Comparison of ENCODE assay signal across 8 cellular contexts in the genomic region with DNA sequence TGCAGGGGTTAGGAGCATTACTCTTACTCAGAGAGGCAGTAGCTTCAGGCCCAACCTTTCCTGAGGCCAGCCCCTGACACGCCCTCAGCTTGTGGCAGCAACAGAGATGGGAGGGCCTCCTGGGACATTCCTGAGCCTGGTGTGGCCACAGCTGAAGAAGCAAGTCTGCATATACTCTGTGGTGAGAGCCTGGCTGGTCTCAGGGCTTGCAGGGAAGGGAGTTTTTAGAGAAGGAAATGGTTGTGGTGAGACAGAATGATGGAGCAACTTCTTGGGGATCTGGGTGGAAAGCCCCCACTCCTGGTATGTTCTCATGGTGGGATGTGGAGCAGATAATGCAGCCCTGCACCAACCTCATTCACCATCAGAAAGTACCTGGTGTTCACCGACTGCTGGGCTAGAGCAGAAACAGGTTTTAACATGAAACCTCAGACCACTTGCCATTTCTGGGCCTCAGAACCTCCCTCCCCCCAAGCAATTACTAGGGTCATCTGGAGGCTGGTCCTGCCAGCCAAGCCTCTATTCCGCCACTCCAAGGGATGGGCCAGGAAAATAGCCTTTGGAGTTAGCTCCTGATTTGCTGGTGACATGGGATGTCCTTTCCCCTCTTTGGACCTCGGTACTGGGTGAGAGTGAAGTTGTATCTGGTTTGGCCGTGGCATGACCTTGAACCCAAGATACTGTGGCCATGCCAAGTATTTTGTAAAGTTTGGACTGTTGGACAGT. TPM values are rescaled to one million over a fixed set of nuclear protein-coding genes. Genes with fewer than 3 reads are reported as not detected.
DNase-seq lines count a peak whose midpoint lies in the region; ATAC-seq and TF ChIP-seq lines count a peak whose summit lies in the region.

No MANE protein-coding gene starts in this region.

- no peak overlapping the region for H2BK5ac ChIP-seq in trophoblast cell (ENCODE audit: low read depth, low read length, poor library complexity)

- peak; percentile 89 for DNase-seq in ACHN
- DNase-seq in NCI-H226, result peak; percentile 100
- peak; percentile 23 for DNase-seq in activated T-cell treated with anti-CD3 and anti-CD28 coated beads, Interleukin-2, amount 50 U/mL, for 1 hour
- DNase-seq in fibroblast of villous mesenchyme (ENCODE audit: low read depth), result peak; percentile 97
- DNase-seq in trophoblast cell, result peak; percentile 88 to 93
- no peak for DNase-seq in DMS114 treated with DMSO at 0.1 percent for 48 hours (lab: John Stamatoyannopoulos, UW; ENCODE audit: unreplicated experiment)

- peak overlapping the region; percentile 7 for H3K27ac ChIP-seq in trophoblast cell (ENCODE audit: low read depth, low read length)

- H3K79me1 ChIP-seq in trophoblast cell (ENCODE audit: low read length), result peaks cover 9% of the 10 kb centered on the region

- H4K8ac ChIP-seq in trophoblast cell (ENCODE audit: low read depth, low read length), result no peak overlapping the region

- no peak for TF ChIP-seq CTCF in fibroblast of villous mesenchyme (IDR thresholded peaks at IDR 0.05; ENCODE audit: insufficient read depth, low read depth, low read length)

- H3K9ac ChIP-seq in trophoblast cell (ENCODE audit: low read length), result no peak overlapping the region

- H3K4me3 ChIP-seq in fibroblast of villous mesenchyme (ENCODE audit: low read depth, low read length) (no peak overlapping the region), trophoblast cell (ENCODE audit: low read depth, low read length) (no peak overlapping the region)

- H3K9me3 ChIP-seq in trophoblast cell (ENCODE audit: insufficient read depth, low read depth, low read length), result no peaks in the 10 kb centered on the region

- no peak overlapping the region for H2AFZ ChIP-seq in trophoblast cell (ENCODE audit: insufficient read depth, low read length, poor library complexity)

- no peak overlapping the region for H4K12ac ChIP-seq in trophoblast cell (ENCODE audit: low read depth, low read length)

- H3K14ac ChIP-seq in trophoblast cell (ENCODE audit: low read length), result no peak overlapping the region

- H3K4ac ChIP-seq in trophoblast cell (ENCODE audit: low read depth, low read length), result no peak overlapping the region

- in situ Hi-C loops in ACHN (cut with HindIII; ENCODE audit: low pct_ligation_motif_present, low pct_unique_long_range_greater_than_20kb, low sequenced_read_pairs), result no loop called here

- H3K4me1 ChIP-seq in trophoblast cell (ENCODE audit: control insufficient read depth in 1 of 2, insufficient read depth in 2 of 2, low read length in 2 of 2), result peaks cover 21 to 24% of the 10 kb centered on the region in 2 experiments

- H2BK120ac ChIP-seq in trophoblast cell (ENCODE audit: insufficient read depth, low read length, poor library complexity), result no peak overlapping the region

- H3K36me3 ChIP-seq in trophoblast cell (ENCODE audit: control insufficient read depth in 1 of 2, insufficient read depth in 2 of 2, low read length in 2 of 2), result no peaks in the 10 kb centered on the region

- no peak overlapping the region for H3K18ac ChIP-seq in trophoblast cell (ENCODE audit: low read length)

- peak; percentile 57 for ATAC-seq in GM18519 (IDR thresholded peaks at IDR 0.05; ENCODE audit: low FRiP score, unreplicated experiment)
- ATAC-seq in HG02938 (IDR thresholded peaks at IDR 0.05; ENCODE audit: unreplicated experiment), result peak; percentile 62

- no peak overlapping the region for H3K4me2 ChIP-seq in trophoblast cell (ENCODE audit: low read length)

- H3K23ac ChIP-seq in trophoblast cell (ENCODE audit: low read length), result no peak overlapping the region

- H3K79me2 ChIP-seq in trophoblast cell (ENCODE audit: control insufficient read depth, insufficient read depth, low read length, poor library complexity), result no peaks in the 10 kb centered on the region

- no peak overlapping the region for H2AK5ac ChIP-seq in trophoblast cell (ENCODE audit: low read length)

- no CpG with 5 or more reads among the region's 5 CpGs for WGBS in trophoblast cell (ENCODE audit: extremely low coverage, insufficient coverage, insufficient read length)

- H2BK12ac ChIP-seq in trophoblast cell (ENCODE audit: low read length), result peak overlapping the region; percentile 35

- H3K27me3 ChIP-seq in trophoblast cell (ENCODE audit: insufficient read depth, low read length), result no peaks in the 10 kb centered on the region

- peak overlapping the region; percentile 32 for H4K91ac ChIP-seq in trophoblast cell (ENCODE audit: low read depth, low read length)

RNA-seq across cellular contexts. Expression of gene RNF19B, which starts 28.0 kb away (rescaled TPM):
- 9.3 and 9.5 TPM in 2 replicates for total RNA-seq in fibroblast of villous mesenchyme
- polyA plus RNA-seq in trophoblast cell (2013), result 14.7 and 14.9 TPM in 2 replicates

RNA-seq across cellular contexts. Expression of gene AK2, which starts 44.0 kb away (rescaled TPM):
- total RNA-seq in fibroblast of villous mesenchyme, result 99.7 and 120 TPM in 2 replicates
- 81.3 and 83.7 TPM in 2 replicates for polyA plus RNA-seq in trophoblast cell (2013)
